In the genomic region with DNA sequence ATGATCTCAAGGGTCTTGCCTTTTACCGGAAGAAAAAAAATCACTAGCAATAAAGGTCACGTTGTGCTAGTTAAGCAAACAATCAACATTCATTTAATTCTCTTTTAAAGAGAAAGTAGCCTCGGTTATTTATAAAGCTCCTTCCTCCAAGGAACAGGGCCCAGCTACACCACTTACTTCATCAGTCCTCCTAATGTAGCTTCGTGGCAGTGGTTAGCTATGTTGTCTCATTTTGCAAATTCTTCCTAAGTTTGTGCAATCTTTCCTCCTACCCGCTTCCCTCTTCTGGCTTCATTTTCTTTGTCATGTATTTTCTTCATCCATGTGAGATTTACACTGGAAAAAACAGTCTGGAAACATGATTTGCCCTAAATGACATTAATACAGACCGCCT, we compare ENCODE assay signal across 13 cellular contexts.
DNase-seq lines count a peak whose midpoint lies in the region; ATAC-seq, FAIRE-seq and TF ChIP-seq lines count a peak whose summit lies in the region.
"Had no signal": no experiment of that assay in that cellular context is flagged by ENCODE, and none has a peak within 500 bp of the region (broad histone marks: within the 10 kb centered on the region; RNA-seq: fewer than 3 reads in every experiment).

No MANE protein-coding gene starts in this region.

- TF ChIP-seq CTCF in A549 (IDR thresholded peaks at IDR 0.05) = no peak
- no peak for TF ChIP-seq CTCF in endodermal cell (conservative IDR thresholded peaks at IDR 0.05)
- TF ChIP-seq CTCF in lung (IDR thresholded peaks at IDR 0.05; ENCODE audit: control extremely low read depth, extremely low read depth) = no peak

- FAIRE-seq in A549 (lab: Jason Lieb, UNC) = no peak

- no peaks in the 10 kb centered on the region for H3K27me3 Mint-ChIP-seq in endodermal cell (ENCODE audit: insufficient read depth)
- no peaks in the 10 kb centered on the region for H3K27me3 Mint-ChIP-seq in effector memory CD8-positive, alpha-beta T cell
- H3K27me3 Mint-ChIP-seq: activated naive CD8-positive, alpha-beta T cell treated with anti-CD3 and anti-CD28 coated beads, Interleukin-2, amount 10 ng/mL, durations not matched to agents 7 days and 5 days had no signal

- no peaks in the 10 kb centered on the region for H3K9me3 Mint-ChIP-seq in endodermal cell
- peaks cover 0 to 6% of the 10 kb centered on the region in 2 donors for H3K9me3 Mint-ChIP-seq in effector memory CD8-positive, alpha-beta T cell

- no peak for TF ChIP-seq RAD21 in A549 (conservative IDR thresholded peaks at IDR 0.05 in 1 of 2, IDR thresholded peaks at IDR 0.05 in 1 of 2)

- no peak overlapping the region for H3K4me3 Mint-ChIP-seq in endodermal cell
- H3K4me3 Mint-ChIP-seq in effector memory CD8-positive, alpha-beta T cell = no peak overlapping the region
- H3K4me3 Mint-ChIP-seq: activated CD8-positive, alpha-beta T cell treated with anti-CD3 and anti-CD28 coated beads, Interleukin-2, amount 10 ng/mL, durations not matched to agents 7 days and 5 days; activated naive CD8-positive, alpha-beta T cell treated with anti-CD3 and anti-CD28 coated beads, Interleukin-2, amount 10 ng/mL, durations not matched to agents 7 days and 5 days had no signal

- H3K9ac ChIP-seq in endodermal cell (ENCODE audit: extremely low read depth, low read length, poor library complexity, severe bottlenecking) = no peak overlapping the region
- H3K9ac ChIP-seq: BLaER1 treated with 17β-estradiol and CSF1 and Interleukin-3, amounts not matched to agents 10 nM and 100 nM had no signal

- H3K27ac Mint-ChIP-seq in endodermal cell = no peak overlapping the region
- H3K27ac Mint-ChIP-seq in effector memory CD8-positive, alpha-beta T cell = no peak overlapping the region
- H3K27ac Mint-ChIP-seq: activated CD8-positive, alpha-beta T cell treated with anti-CD3 and anti-CD28 coated beads, Interleukin-2, amount 10 ng/mL, durations not matched to agents 7 days and 5 days; activated naive CD8-positive, alpha-beta T cell treated with anti-CD3 and anti-CD28 coated beads, Interleukin-2, amount 10 ng/mL, durations not matched to agents 7 days and 5 days had no signal

- CTCF ChIA-PET in A549 (lab: Yijun Ruan, JAX) = no interaction called here

- ATAC-seq in A549 (peak in 1 of 2 experiments; percentile 51; a peak in 2 of 6 replicates), lung (ENCODE audit: insufficient read depth, low FRiP score) (peak; percentile 41)
- ATAC-seq in effector memory CD8-positive, alpha-beta T cell (replicated peaks) = no peak
- ATAC-seq: activated CD8-positive, alpha-beta T cell treated with anti-CD3 and anti-CD28 coated beads, Interleukin-2, amount 10 ng/mL, durations not matched to agents 7 days and 5 days; HCT116 had no signal

- peak overlapping the region; percentile 63 for H3K4me2 ChIP-seq in A549
- H3K4me2 ChIP-seq: BLaER1 treated with 17β-estradiol and CSF1 and Interleukin-3, amounts not matched to agents 10 nM and 100 nM had no signal

- H3K4me3 ChIP-seq in A549 (no peak overlapping the region), endodermal cell (ENCODE audit: low read length) (no peak overlapping the region), lung (no peak overlapping the region)
- H3K4me3 ChIP-seq: BLaER1 treated with 17β-estradiol and CSF1 and Interleukin-3, amounts not matched to agents 10 nM and 100 nM had no signal

- H3K36me3 ChIP-seq in endodermal cell (ENCODE audit: control insufficient read depth, insufficient read depth, low read length) (no peaks in the 10 kb centered on the region), lung (ENCODE audit: control insufficient read depth in 2 of 2, insufficient read depth in 2 of 2, low read length in 2 of 2) (no peaks in the 10 kb centered on the region)
- H3K36me3 ChIP-seq: BLaER1 treated with 17β-estradiol and CSF1 and Interleukin-3, amounts not matched to agents 10 nM and 100 nM had no signal

- TF ChIP-seq POLR2A in A549 (IDR thresholded peaks at IDR 0.05; ENCODE audit: low read length) = no peak

- DNase-seq in A549 (ENCODE audit: low read depth in 1 of 2, low spot score in 1 of 2) (peak in 1 of 2 experiments; percentile 9), M059J (ENCODE audit: low read depth) (peak; percentile 27), endodermal cell (no peak), lung (ENCODE audit: low spot score) (no peak), NCI-H1436 treated with DMSO at 0.1 percent for 48 hours (lab: John Stamatoyannopoulos, UW) (no peak), iPS-NIHi7 (ENCODE audit: extremely low spot score) (no peak)
- no peak for DNase-seq in effector memory CD8-positive, alpha-beta T cell
- DNase-seq in stimulated activated CD4-positive, alpha-beta T cell treated with anti-CD3 and anti-CD28 coated beads, Interleukin-4, amount 100 ng/mL, for 24 hours = no peak
- DNase-seq: activated CD8-positive, alpha-beta T cell treated with anti-CD3 and anti-CD28 coated beads, Interleukin-2, amount 10 ng/mL, durations not matched to agents 7 days and 5 days; activated naive CD8-positive, alpha-beta T cell treated with anti-CD3 and anti-CD28 coated beads, Interleukin-2, amount 10 ng/mL, durations not matched to agents 7 days and 5 days; Kasumi-1 had no signal

- H3K4me1 Mint-ChIP-seq in endodermal cell = peaks cover 24% of the 10 kb centered on the region
- no peaks in the 10 kb centered on the region for H3K4me1 Mint-ChIP-seq in effector memory CD8-positive, alpha-beta T cell (ENCODE audit: low read depth in 2 of 2)
- H3K4me1 Mint-ChIP-seq: activated naive CD8-positive, alpha-beta T cell treated with anti-CD3 and anti-CD28 coated beads, Interleukin-2, amount 10 ng/mL, durations not matched to agents 7 days and 5 days had no signal

- H3K36me3 Mint-ChIP-seq in endodermal cell (ENCODE audit: low read depth) = no peaks in the 10 kb centered on the region
- H3K36me3 Mint-ChIP-seq in effector memory CD8-positive, alpha-beta T cell (ENCODE audit: insufficient read depth) = no peaks in the 10 kb centered on the region
- H3K36me3 Mint-ChIP-seq: activated naive CD8-positive, alpha-beta T cell treated with anti-CD3 and anti-CD28 coated beads, Interleukin-2, amount 10 ng/mL, durations not matched to agents 7 days and 5 days had no signal

- H3K27me3 ChIP-seq in endodermal cell (ENCODE audit: control insufficient read depth, insufficient read depth, low read length, poor library complexity, severe bottlenecking) = no peaks in the 10 kb centered on the region
- no peaks in the 10 kb centered on the region for H3K27me3 ChIP-seq in lung (ENCODE audit: control insufficient read depth, insufficient read depth)
- H3K27me3 ChIP-seq: BLaER1 treated with 17β-estradiol and CSF1 and Interleukin-3, amounts not matched to agents 10 nM and 100 nM had no signal

- TF ChIP-seq EP300 in A549 (IDR thresholded peaks at IDR 0.05) = no peak

- no peaks in the 10 kb centered on the region for H3K9me3 ChIP-seq in A549
- H3K9me3 ChIP-seq in endodermal cell (ENCODE audit: control insufficient read depth, low read length) = no peaks in the 10 kb centered on the region
- no peaks in the 10 kb centered on the region for H3K9me3 ChIP-seq in lung (ENCODE audit: control insufficient read depth in 2 of 2, insufficient read depth in 1 of 2, low read length in 1 of 2)
- H3K9me3 ChIP-seq: BLaER1 treated with 17β-estradiol and CSF1 and Interleukin-3, amounts not matched to agents 10 nM and 100 nM had no signal

- WGBS in A549 (ENCODE audit: missing lambda C conversion rate) = 10% methylated on average over 6 of the region's 6 CpGs
- WGBS in endodermal cell (ENCODE audit: insufficient coverage in 1 of 2, insufficient read length in 1 of 2), 2 experiments = 78 to 88% methylated on average over 3 to 6 of the region's 6 CpGs
- WGBS in lung, 2 donors = 45 to 60% methylated on average over 6 of the region's 6 CpGs

- peak overlapping the region; percentile 36 to 47; a peak in 4 of 6 replicates for H3K27ac ChIP-seq in A549
- H3K27ac ChIP-seq in endodermal cell (ENCODE audit: low read depth, low read length) = peak overlapping the region; percentile 92
- H3K27ac ChIP-seq in lung (ENCODE audit: low read depth in 1 of 2, low read length in 1 of 2) = peak overlapping the region in 1 of 2 donors; percentile 58
- H3K27ac ChIP-seq: BLaER1 treated with 17β-estradiol and CSF1 and Interleukin-3, amounts not matched to agents 10 nM and 100 nM had no signal

- POLR2A ChIA-PET in A549 (lab: Yijun Ruan, JAX) = no interaction called here

- H3K4me1 ChIP-seq in A549 (no peaks in the 10 kb centered on the region), endodermal cell (ENCODE audit: control insufficient read depth, insufficient read depth, low read length) (peaks cover 10% of the 10 kb centered on the region), lung (ENCODE audit: control insufficient read depth in 2 of 2, insufficient read depth in 2 of 2, low read length in 2 of 2) (peaks cover 0 to 3% of the 10 kb centered on the region in 2 donors)
- H3K4me1 ChIP-seq: BLaER1 treated with 17β-estradiol and CSF1 and Interleukin-3, amounts not matched to agents 10 nM and 100 nM had no signal

TF ChIP-seq in A549, 52 proteins besides CTCF, POLR2A, EP300 and RAD21:
- no peak for TF ChIP-seq FOXS1 (CRISPR knock-in tag; IDR thresholded peaks at IDR 0.05)
